In genomic region chr1:202164271-202165037, GRCh38 we compare ENCODE assay signal across 11 cellular contexts. TPM values are rescaled to one million over a fixed set of nuclear protein-coding genes. Genes with fewer than 3 reads are reported as not detected.
DNase-seq lines count a peak whose midpoint lies in the region; ATAC-seq and TF ChIP-seq lines count a peak whose summit lies in the region.
"Had no signal": no experiment of that assay in that cellular context is flagged by ENCODE, and none has a peak within 500 bp of the region (broad histone marks: within the 10 kb centered on the region; RNA-seq: fewer than 3 reads in every experiment).

No MANE protein-coding gene starts in this region.

- peak overlapping the region; percentile 79 for H3K27ac Mint-ChIP-seq in activated CD8-positive, alpha-beta memory T cell treated with anti-CD3 and anti-CD28 coated beads, Interleukin-2, amount 10 ng/mL, durations not matched to agents 7 days and 5 days
- peak overlapping the region; percentile 85 for H3K27ac Mint-ChIP-seq in progenitor cell of endocrine pancreas

- no peak for TF ChIP-seq CTCF in progenitor cell of endocrine pancreas (IDR thresholded peaks at IDR 0.05; ENCODE audit: unreplicated experiment)

- peak overlapping the region; percentile 56 for H3K4me3 Mint-ChIP-seq in activated CD8-positive, alpha-beta memory T cell treated with anti-CD3 and anti-CD28 coated beads, Interleukin-2, amount 10 ng/mL, durations not matched to agents 7 days and 5 days
- H3K4me3 Mint-ChIP-seq in progenitor cell of endocrine pancreas (ENCODE audit: low read depth), result no peak overlapping the region

- peaks cover 3% of the 10 kb centered on the region for H3K36me3 Mint-ChIP-seq in activated CD8-positive, alpha-beta memory T cell treated with anti-CD3 and anti-CD28 coated beads, Interleukin-2, amount 10 ng/mL, durations not matched to agents 7 days and 5 days
- no peaks in the 10 kb centered on the region for H3K36me3 Mint-ChIP-seq in progenitor cell of endocrine pancreas (ENCODE audit: insufficient read depth)

- DNase-seq in activated CD8-positive, alpha-beta memory T cell treated with anti-CD3 and anti-CD28 coated beads, Interleukin-2, amount 10 ng/mL, durations not matched to agents 7 days and 5 days, result peak; percentile 91
- DNase-seq in progenitor cell of endocrine pancreas (ENCODE audit: low spot score, unreplicated experiment) (no peak), HT-29 (ENCODE audit: low spot score) (no peak), DMS114 treated with DMSO at 0.1 percent for 48 hours (lab: John Stamatoyannopoulos, UW; ENCODE audit: unreplicated experiment) (no peak), iPS-NIHi11 (ENCODE audit: low spot score) (no peak), NCI-H2196 (lab: John Stamatoyannopoulos, UW; ENCODE audit: unreplicated experiment) (no peak)

- no peaks in the 10 kb centered on the region for H3K9me3 Mint-ChIP-seq in activated CD8-positive, alpha-beta memory T cell treated with anti-CD3 and anti-CD28 coated beads, Interleukin-2, amount 10 ng/mL, durations not matched to agents 7 days and 5 days (ENCODE audit: low read depth)
- no peaks in the 10 kb centered on the region for H3K9me3 Mint-ChIP-seq in progenitor cell of endocrine pancreas (ENCODE audit: low read depth)

- peaks cover 60% of the 10 kb centered on the region for H3K4me1 Mint-ChIP-seq in activated CD8-positive, alpha-beta memory T cell treated with anti-CD3 and anti-CD28 coated beads, Interleukin-2, amount 10 ng/mL, durations not matched to agents 7 days and 5 days
- peaks cover 8% of the 10 kb centered on the region for H3K4me1 Mint-ChIP-seq in progenitor cell of endocrine pancreas (ENCODE audit: low read depth)

- ATAC-seq in GM18873 (IDR thresholded peaks at IDR 0.05; ENCODE audit: low FRiP score, unreplicated experiment), result peak; percentile 56
- ATAC-seq in HG03354 (IDR thresholded peaks at IDR 0.05; ENCODE audit: poor library complexity, severe bottlenecking, unreplicated experiment), result peak; percentile 62
- peak; percentile 49 for ATAC-seq in activated CD8-positive, alpha-beta memory T cell treated with anti-CD3 and anti-CD28 coated beads, Interleukin-2, amount 10 ng/mL, durations not matched to agents 7 days and 5 days
- ATAC-seq: HCT116 had no signal

- CTCF ChIA-PET in activated CD8-positive, alpha-beta memory T cell treated with anti-CD3 and anti-CD28 coated beads, Interleukin-2, amount 10 ng/mL, durations not matched to agents 7 days and 5 days (lab: Charles Lee), result interaction anchor here (3.4 to 6.2 kb wide), 2 partner anchors 9 to 19 kb away, joined by 22 to 32 read pairs; no protein-coding TSS in a partner anchor

- H3K27me3 Mint-ChIP-seq in activated CD8-positive, alpha-beta memory T cell treated with anti-CD3 and anti-CD28 coated beads, Interleukin-2, amount 10 ng/mL, durations not matched to agents 7 days and 5 days, result no peaks in the 10 kb centered on the region
- H3K27me3 Mint-ChIP-seq in progenitor cell of endocrine pancreas, result peaks cover 10% of the 10 kb centered on the region

RNA-seq across cellular contexts. Expression of gene PTPN7, which starts 4.1 kb away (rescaled TPM):
- total RNA-seq in activated CD8-positive, alpha-beta memory T cell treated with anti-CD3 and anti-CD28 coated beads, Interleukin-2, amount 10 ng/mL, durations not matched to agents 7 days and 5 days, result 100 to 1,000 TPM; 228 to 410 TPM
- not detected in 2 replicates for total RNA-seq in progenitor cell of endocrine pancreas
- total RNA-seq in HT-29 (2014; rRNA removed; shearing (Covaris generic)), result 16.3 and 16.8 TPM in 2 replicates
- total RNA-seq: cardiac muscle cell, renal cortical epithelial cell had no signal

RNA-seq across cellular contexts. Expression of gene ARL8A, which starts 19.9 kb away (rescaled TPM):
- total RNA-seq in activated CD8-positive, alpha-beta memory T cell treated with anti-CD3 and anti-CD28 coated beads, Interleukin-2, amount 10 ng/mL, durations not matched to agents 7 days and 5 days, result 10 to 100 TPM; 50.0 to 68.9 TPM
- total RNA-seq in progenitor cell of endocrine pancreas, result 43.7 and 57.2 TPM in 2 replicates
- 17.0 and 21.2 TPM in 2 replicates for total RNA-seq in HT-29 (2014; rRNA removed; shearing (Covaris generic))

RNA-seq across cellular contexts. Expression of gene LGR6, which starts 29.1 kb away (rescaled TPM):
- total RNA-seq in activated CD8-positive, alpha-beta memory T cell treated with anti-CD3 and anti-CD28 coated beads, Interleukin-2, amount 10 ng/mL, durations not matched to agents 7 days and 5 days, result under 1 TPM in 1 of 2 experiments, not detected in 1; 0.26 TPM
- 0.47 and 0.50 TPM in 2 replicates for total RNA-seq in progenitor cell of endocrine pancreas
- 0.18 and 0.42 TPM in 2 replicates for total RNA-seq in HT-29 (2014; rRNA removed; shearing (Covaris generic))
- total RNA-seq: cardiac muscle cell had no signal

RNA-seq across cellular contexts. Expression of gene GPR37L1, which starts 41.7 kb away (rescaled TPM):
- not detected for total RNA-seq in activated CD8-positive, alpha-beta memory T cell treated with anti-CD3 and anti-CD28 coated beads, Interleukin-2, amount 10 ng/mL, durations not matched to agents 7 days and 5 days
- total RNA-seq in progenitor cell of endocrine pancreas, result 0.04 TPM in 1 of 2 replicates, not detected in the other
- 0.69 TPM in 1 of 2 replicates, not detected in the other for total RNA-seq in HT-29 (2014; rRNA removed; shearing (Covaris generic))
- total RNA-seq: cardiac muscle cell had no signal

Comparison
In these comparisons a context has a peak if more than half of its experiments do, and no peak if none do; other contexts are left out.
1. RNA of gene PTPN7, which starts 4.1 kb away (total RNA-seq): 228 to 410 TPM in activated CD8-positive, alpha-beta memory T cell treated with anti-CD3 and anti-CD28 coated beads, Interleukin-2, amount 10 ng/mL, durations not matched to agents 7 days and 5 days and 16.3 to 16.8 TPM in HT-29; not detected in progenitor cell of endocrine pancreas; every median in the first group is over 10 times any median in the second.
2. Peak in every context shown above with its lines, with median percentiles within 50 percentile points of each other: ATAC-seq.